In genomic region chr19:40714519-40715299, GRCh38 we compare ENCODE assay signal across 8 cellular contexts. TPM values are rescaled to one million over a fixed set of nuclear protein-coding genes. Genes with fewer than 3 reads are reported as not detected.
DNase-seq lines count a peak whose midpoint lies in the region; ATAC-seq and TF ChIP-seq lines count a peak whose summit lies in the region.

No MANE protein-coding gene starts in this region.

- H3F3A ChIP-seq in PC-3 (ENCODE audit: low read length, unreplicated experiment) = no peaks in the 10 kb centered on the region

- H3K36me3 ChIP-seq in PC-3 (ENCODE audit: low read depth, low read length) (no peaks in the 10 kb centered on the region), esophagus muscularis mucosa (peaks cover 5 to 39% (median 34%) of the 10 kb centered on the region in 4 donors)

- H3K9me3 ChIP-seq in PC-3 (ENCODE audit: low read length) (no peaks in the 10 kb centered on the region), esophagus muscularis mucosa (no peaks in the 10 kb centered on the region)

- no peaks in the 10 kb centered on the region for H3K9me2 ChIP-seq in PC-3 (replicated peaks; ENCODE audit: low read length)

- ATAC-seq in GM21576 (IDR thresholded peaks at IDR 0.05; ENCODE audit: unreplicated experiment) = peak; percentile 51
- peak; percentile 59 for ATAC-seq in PC-3
- peak; percentile 63 to 66 for ATAC-seq in activated T-cell treated with anti-CD3 and anti-CD28 coated beads, Interleukin-2, amount 50 U/mL, for 72 hours (replicated peaks in 1 of 2)

- H3K4me1 ChIP-seq in PC-3 (ENCODE audit: insufficient read depth, low read length) (peaks cover 18% of the 10 kb centered on the region), esophagus muscularis mucosa (peaks cover 21 to 62% (median 48%) of the 10 kb centered on the region in 4 donors)

- H3K79me2 ChIP-seq in PC-3 (ENCODE audit: low read length) = peaks cover 26% of the 10 kb centered on the region

- POLR2A ChIA-PET in PC-3 (lab: Charles Lee; ENCODE audit: unreplicated experiment) = no interaction called here

- intact Hi-C loops in PC-3 (cut with micrococcal nuclease) = loop anchor here (5.0 kb wide), 1 partner anchor 52 kb away; no protein-coding TSS in a partner anchor
- intact Hi-C loops in esophagus muscularis mucosa (cut with DNase I) = no loop called here

- H3K9ac ChIP-seq in PC-3 (ENCODE audit: low read length) = peak overlapping the region; percentile 99

- TF ChIP-seq EP300 in esophagus muscularis mucosa (IDR thresholded peaks at IDR 0.05) = no peak

- H3K4me3 ChIP-seq in PC-3 (ENCODE audit: low read length) (peak overlapping the region; percentile 74), esophagus muscularis mucosa (peak overlapping the region; percentile 73 to 92 (median 78))

- no peak for TF ChIP-seq POLR2A in esophagus muscularis mucosa (IDR thresholded peaks at IDR 0.05; ENCODE audit: low read depth)

- peaks cover 9% of the 10 kb centered on the region in 2 donors for H3K36me3 Mint-ChIP-seq in activated T-cell treated with anti-CD3 and anti-CD28 coated beads, Interleukin-2, amount 50 U/mL, for 72 hours (ENCODE audit: insufficient read depth in 2 of 2)

- H3K27ac ChIP-seq in PC-3 (ENCODE audit: low read length) (peak overlapping the region; percentile 100), esophagus muscularis mucosa (replicated peaks in 1 of 4) (peak overlapping the region; percentile 95 to 99 (median 98))

- peak overlapping the region; percentile 95 for H3K4me2 ChIP-seq in PC-3 (ENCODE audit: low read length)

- BruUV-seq in PC-3 (replicated peaks; lab: Mats Ljungman, UMichigan) = no TSS peak

- CTCF ChIA-PET in PC-3 (lab: Charles Lee) = no interaction called here

- H3K27me3 ChIP-seq in PC-3 (ENCODE audit: low read length) (no peaks in the 10 kb centered on the region), esophagus muscularis mucosa (no peaks in the 10 kb centered on the region)

- no peak for TF ChIP-seq CTCF in PC-3 (conservative IDR thresholded peaks at IDR 0.05; ENCODE audit: low read depth, low read length)
- peak in 1 of 3 experiments; percentile 2 for TF ChIP-seq CTCF in esophagus muscularis mucosa (IDR thresholded peaks at IDR 0.05)

- H3K4me1 Mint-ChIP-seq in activated T-cell treated with anti-CD3 and anti-CD28 coated beads, Interleukin-2, amount 50 U/mL, for 72 hours (ENCODE audit: low read depth) = peaks cover 53% of the 10 kb centered on the region

- WGBS in esophagus muscularis mucosa = 2% methylated on average over 30 of the region's 31 CpGs

- DNase-seq in DMS 273 (lab: John Stamatoyannopoulos, UW; ENCODE audit: unreplicated experiment) = peak; percentile 97
- peak; percentile 88 for DNase-seq in KG1 (lab: John Stamatoyannopoulos, UW)
- peak; percentile 84 for DNase-seq in PC-3
- DNase-seq in activated T-cell treated with anti-CD3 and anti-CD28 coated beads, Interleukin-2, amount 50 U/mL, for 72 hours = peak; percentile 94 to 95
- DNase-seq in esophagus muscularis mucosa (ENCODE audit: extremely low spot score) = peak; percentile 98
- peak; percentile 96 for DNase-seq in myocyte (ENCODE audit: low read depth)
- peak; percentile 83 to 84 for DNase-seq in stimulated activated CD8-positive, alpha-beta memory T cell treated with anti-CD3 and anti-CD28 coated beads, Interleukin-7, amount 100 ng/mL, for 1 hour (ENCODE audit: low read depth in 2 of 2)

- H3K27me3 Mint-ChIP-seq in activated T-cell treated with anti-CD3 and anti-CD28 coated beads, Interleukin-2, amount 50 U/mL, for 72 hours (ENCODE audit: low read depth) = no peaks in the 10 kb centered on the region

- H4K20me1 ChIP-seq in PC-3 (ENCODE audit: low read length) = peaks cover 14% of the 10 kb centered on the region

- peak overlapping the region; percentile 84 to 90 for H3K4me3 Mint-ChIP-seq in activated T-cell treated with anti-CD3 and anti-CD28 coated beads, Interleukin-2, amount 50 U/mL, for 72 hours

- H2AFZ ChIP-seq in PC-3 (ENCODE audit: low read length) = peak overlapping the region; percentile 65

- no peaks in the 10 kb centered on the region for H3K9me3 Mint-ChIP-seq in activated T-cell treated with anti-CD3 and anti-CD28 coated beads, Interleukin-2, amount 50 U/mL, for 72 hours

- peak overlapping the region; percentile 88 for H3K27ac Mint-ChIP-seq in activated T-cell treated with anti-CD3 and anti-CD28 coated beads, Interleukin-2, amount 50 U/mL, for 72 hours

RNA-seq across cellular contexts. Expression of gene COQ8B, which starts 2.0 kb away (rescaled TPM):
- total RNA-seq in PC-3 (2014; rRNA removed) (17.2 and 19.5 TPM in 2 replicates), esophagus muscularis mucosa (10 to 100 TPM; 34.5 to 57.7 (median 45.3) TPM), myocyte (72.4 and 109 TPM in 2 replicates)
- 10 to 100 TPM; 45.4 to 58.6 TPM for total RNA-seq in activated T-cell treated with anti-CD3 and anti-CD28 coated beads, Interleukin-2, amount 50 U/mL, for 72 hours
- polyA plus RNA-seq in myocyte (2012) = 34.3 TPM

RNA-seq across cellular contexts. Expression of gene ITPKC, which starts 2.2 kb away (rescaled TPM):
- 28.4 and 44.2 TPM in 2 replicates for total RNA-seq in PC-3 (2014; rRNA removed)
- 10 to 100 TPM; 14.4 to 15.1 TPM for total RNA-seq in activated T-cell treated with anti-CD3 and anti-CD28 coated beads, Interleukin-2, amount 50 U/mL, for 72 hours
- 100 to 1,000 TPM in 1 of 4 donors, 10 to 100 TPM in 3; 28.7 to 123 (median 33.3) TPM for total RNA-seq in esophagus muscularis mucosa
- 14.1 and 15.6 TPM in 2 replicates for total RNA-seq in myocyte
- 13.3 TPM for polyA plus RNA-seq in myocyte (2012)

RNA-seq across cellular contexts. Expression of gene NUMBL, which starts 24.3 kb away (rescaled TPM):
- total RNA-seq in PC-3 (2014; rRNA removed) (14.5 and 21.4 TPM in 2 replicates), esophagus muscularis mucosa (10 to 100 TPM; 28.2 to 51.7 (median 41.5) TPM), myocyte (75.4 and 112 TPM in 2 replicates)
- total RNA-seq in activated T-cell treated with anti-CD3 and anti-CD28 coated beads, Interleukin-2, amount 50 U/mL, for 72 hours = 10 to 100 TPM; 16.1 to 18.6 TPM
- polyA plus RNA-seq in myocyte (2012) = 69.8 TPM

RNA-seq across cellular contexts. Expression of gene ACTMAP, which starts 35.6 kb away (rescaled TPM):
- 0.40 and 0.86 TPM in 2 replicates for total RNA-seq in PC-3 (2014; rRNA removed)
- total RNA-seq in activated T-cell treated with anti-CD3 and anti-CD28 coated beads, Interleukin-2, amount 50 U/mL, for 72 hours = 10 to 100 TPM; 32.8 to 45.1 TPM
- total RNA-seq in esophagus muscularis mucosa = 1 to 10 TPM; 1.7 to 4.6 (median 3.7) TPM
- total RNA-seq in myocyte = 2.2 and 3.6 TPM in 2 replicates
- polyA plus RNA-seq in myocyte (2012) = 10.1 TPM

RNA-seq across cellular contexts. Expression of gene SNRPA, which starts 36.3 kb away (rescaled TPM):
- total RNA-seq in PC-3 (2014; rRNA removed) (207 and 243 TPM in 2 replicates), esophagus muscularis mucosa (10 to 100 TPM; 47.3 to 69.1 (median 57.6) TPM), myocyte (37.3 and 52.8 TPM in 2 replicates)
- 100 to 1,000 TPM; 201 to 290 TPM for total RNA-seq in activated T-cell treated with anti-CD3 and anti-CD28 coated beads, Interleukin-2, amount 50 U/mL, for 72 hours
- 41.5 TPM for polyA plus RNA-seq in myocyte (2012)

Comparison
In these comparisons a context has a peak if more than half of its experiments do, and no peak if none do; other contexts are left out.
1. Peak in every context shown above with its lines: DNase-seq, ATAC-seq, H3K4me3 ChIP-seq and H3K27ac ChIP-seq.